22 cellular contexts compared by ENCODE assay signal in genomic region chr7:3721422-3721821, GRCh38.
A peak's percentile ranks its signal among the peaks of the same experiment; 100 is the strongest.
DNase-seq lines count a peak whose midpoint lies in the region; ATAC-seq and TF ChIP-seq lines count a peak whose summit lies in the region.
"Had no signal": no experiment of that assay in that cellular context is flagged by ENCODE, and none has a peak within 500 bp of the region (broad histone marks: within the 10 kb centered on the region; RNA-seq: fewer than 3 reads in every experiment).

No MANE protein-coding gene starts in this region.

- peaks cover 10% of the 10 kb centered on the region for H3K9me3 Mint-ChIP-seq in glutamatergic neuron (ENCODE audit: unreplicated experiment)
- no peaks in the 10 kb centered on the region for H3K9me3 Mint-ChIP-seq in activated CD4-positive, alpha-beta memory T cell treated with anti-CD3 and anti-CD28 coated beads for 36 hours
- H3K9me3 Mint-ChIP-seq: CD4-positive, alpha-beta T cell; CD8-positive, alpha-beta memory T cell had no signal

- H3K27ac ChIP-seq in SK-N-MC = peak overlapping the region; percentile 84
- H3K27ac ChIP-seq: 22Rv1; BLaER1 treated with 17β-estradiol and CSF1 and Interleukin-3, amounts not matched to agents 10 nM and 100 nM had no signal

- intact Hi-C loops in left cardiac atrium (cut with DNase I) = no loop called here
- intact Hi-C loops in activated CD4-positive, alpha-beta memory T cell treated with anti-CD3 and anti-CD28 coated beads for 36 hours (cut with micrococcal nuclease) = no loop called here

- H3K4me3 ChIP-seq in SK-N-MC = no peak overlapping the region; the same call in 1 of the 2 replicates
- H3K4me3 ChIP-seq: BLaER1 treated with 17β-estradiol and CSF1 and Interleukin-3, amounts not matched to agents 10 nM and 100 nM; GM12878 had no signal

- DNase-seq in Ammon's horn (ENCODE audit: low spot score) (peak; percentile 36), NCI-H69 (lab: John Stamatoyannopoulos, UW) (peak; percentile 11), SK-N-MC (ENCODE audit: low read depth, low spot score) (no peak), glutamatergic neuron (no peak), left cardiac atrium (no peak), GM13977 (ENCODE audit: low spot score) (no peak)
- no peak for DNase-seq in activated CD4-positive, alpha-beta memory T cell treated with anti-CD3 and anti-CD28 coated beads for 36 hours
- DNase-seq: BE2C; CD4-positive, alpha-beta T cell; CD8-positive, alpha-beta memory T cell; DMS 273 treated with DMSO at 0.1 percent for 48 hours; DMS79; EL; GDM1; GOT3; H7; HCEC 1CT had no signal

- peaks cover 5% of the 10 kb centered on the region for H3K27me3 Mint-ChIP-seq in glutamatergic neuron (ENCODE audit: unreplicated experiment)
- H3K27me3 Mint-ChIP-seq in activated CD4-positive, alpha-beta memory T cell treated with anti-CD3 and anti-CD28 coated beads for 36 hours = peaks cover 4% of the 10 kb centered on the region
- H3K27me3 Mint-ChIP-seq: CD4-positive, alpha-beta T cell had no signal

- TF ChIP-seq CTCF in glutamatergic neuron (IDR thresholded peaks at IDR 0.05; ENCODE audit: partially characterized antibody, unreplicated experiment) (no peak), GM13977 (IDR thresholded peaks at IDR 0.05; ENCODE audit: extremely low read depth, insufficient read depth, missing control alignments) (no peak)

- H3K9ac ChIP-seq in SK-N-MC (ENCODE audit: insufficient read length) = no peak overlapping the region
- H3K9ac ChIP-seq: BLaER1 treated with 17β-estradiol and CSF1 and Interleukin-3, amounts not matched to agents 10 nM and 100 nM had no signal

- in situ Hi-C loops in GM13977 (cut with MboI; ENCODE audit: low pct_unique_long_range_greater_than_20kb, low sequenced_read_pairs, unreplicated experiment) = no loop called here

- no peak overlapping the region for H3K4me3 Mint-ChIP-seq in glutamatergic neuron (ENCODE audit: unreplicated experiment)
- H3K4me3 Mint-ChIP-seq in activated CD4-positive, alpha-beta memory T cell treated with anti-CD3 and anti-CD28 coated beads for 36 hours = no peak overlapping the region
- H3K4me3 Mint-ChIP-seq: CD14-positive monocyte; CD4-positive, alpha-beta T cell; CD8-positive, alpha-beta memory T cell had no signal

- POLR2A ChIA-PET in activated CD4-positive, alpha-beta memory T cell treated with anti-CD3 and anti-CD28 coated beads for 36 hours (lab: Charles Lee) = no interaction called here

- no peaks in the 10 kb centered on the region for H3K36me3 ChIP-seq in SK-N-MC (ENCODE audit: insufficient read depth, low read length)
- H3K36me3 ChIP-seq: BE2C; BLaER1 treated with 17β-estradiol and CSF1 and Interleukin-3, amounts not matched to agents 10 nM and 100 nM had no signal

- ATAC-seq in GM19023 (IDR thresholded peaks at IDR 0.05; ENCODE audit: unreplicated experiment) (no peak), left cardiac atrium (no peak)
- ATAC-seq: GM12878 had no signal

- CTCF ChIA-PET in activated CD4-positive, alpha-beta memory T cell treated with anti-CD3 and anti-CD28 coated beads for 36 hours (lab: Charles Lee) = no interaction called here

- no peaks in the 10 kb centered on the region for H3K9me3 ChIP-seq in SK-N-MC (ENCODE audit: low read depth, low read length)
- H3K9me3 ChIP-seq: BE2C; BLaER1 treated with 17β-estradiol and CSF1 and Interleukin-3, amounts not matched to agents 10 nM and 100 nM had no signal

- H3K27ac Mint-ChIP-seq in glutamatergic neuron (ENCODE audit: unreplicated experiment) = peak overlapping the region; percentile 76
- no peak overlapping the region for H3K27ac Mint-ChIP-seq in activated CD4-positive, alpha-beta memory T cell treated with anti-CD3 and anti-CD28 coated beads for 36 hours
- H3K27ac Mint-ChIP-seq: CD4-positive, alpha-beta T cell had no signal

- H3K4me1 Mint-ChIP-seq in glutamatergic neuron (ENCODE audit: low read depth, unreplicated experiment) = peaks cover 10% of the 10 kb centered on the region
- H3K4me1 Mint-ChIP-seq in activated CD4-positive, alpha-beta memory T cell treated with anti-CD3 and anti-CD28 coated beads for 36 hours (ENCODE audit: low read depth) = no peaks in the 10 kb centered on the region
- H3K4me1 Mint-ChIP-seq: CD14-positive monocyte; CD8-positive, alpha-beta memory T cell had no signal

- no peaks in the 10 kb centered on the region for H3K36me3 Mint-ChIP-seq in glutamatergic neuron (ENCODE audit: unreplicated experiment)
- H3K36me3 Mint-ChIP-seq in activated CD4-positive, alpha-beta memory T cell treated with anti-CD3 and anti-CD28 coated beads for 36 hours = no peaks in the 10 kb centered on the region
- H3K36me3 Mint-ChIP-seq: CD14-positive monocyte; CD8-positive, alpha-beta memory T cell had no signal

Comparison
In these comparisons a context has a peak if more than half of its experiments do, and no peak if none do; other contexts are left out.
1. DNase-seq: peak in Ammon's horn (single experiment) and NCI-H69 (single experiment); none in SK-N-MC (single experiment), glutamatergic neuron (single experiment), left cardiac atrium (single experiment), activated CD4-positive, alpha-beta memory T cell treated with anti-CD3 and anti-CD28 coated beads for 36 hours (single experiment) and GM13977 (single experiment).